ENCODE assay signal across 1 cellular context in the genomic region with DNA sequence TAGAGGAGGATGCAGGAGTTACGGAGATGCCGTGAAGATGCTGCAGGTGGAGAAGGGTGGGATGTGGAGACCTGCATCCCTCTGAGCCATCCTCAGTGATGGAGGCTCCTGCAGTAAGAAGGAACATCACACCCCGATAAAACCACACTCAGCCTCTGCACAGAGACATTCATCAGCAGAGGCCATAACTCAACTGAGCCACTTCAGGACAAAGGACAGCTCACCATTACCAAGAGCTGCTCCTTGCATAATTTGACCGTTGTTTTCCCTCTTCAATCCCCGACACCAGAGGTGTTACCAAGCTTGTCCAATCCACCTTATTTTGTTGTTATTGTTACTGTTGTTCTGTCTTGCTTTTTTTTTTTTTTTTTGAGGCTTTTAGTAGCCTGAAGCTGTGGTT.
TF ChIP-seq lines count a peak whose summit lies in the region.

No MANE protein-coding gene starts in this region.

TF ChIP-seq in GM23338, 12 proteins besides CTCF, POLR2A, EP300 and RAD21:
- TF ChIP-seq, protein P1, sequence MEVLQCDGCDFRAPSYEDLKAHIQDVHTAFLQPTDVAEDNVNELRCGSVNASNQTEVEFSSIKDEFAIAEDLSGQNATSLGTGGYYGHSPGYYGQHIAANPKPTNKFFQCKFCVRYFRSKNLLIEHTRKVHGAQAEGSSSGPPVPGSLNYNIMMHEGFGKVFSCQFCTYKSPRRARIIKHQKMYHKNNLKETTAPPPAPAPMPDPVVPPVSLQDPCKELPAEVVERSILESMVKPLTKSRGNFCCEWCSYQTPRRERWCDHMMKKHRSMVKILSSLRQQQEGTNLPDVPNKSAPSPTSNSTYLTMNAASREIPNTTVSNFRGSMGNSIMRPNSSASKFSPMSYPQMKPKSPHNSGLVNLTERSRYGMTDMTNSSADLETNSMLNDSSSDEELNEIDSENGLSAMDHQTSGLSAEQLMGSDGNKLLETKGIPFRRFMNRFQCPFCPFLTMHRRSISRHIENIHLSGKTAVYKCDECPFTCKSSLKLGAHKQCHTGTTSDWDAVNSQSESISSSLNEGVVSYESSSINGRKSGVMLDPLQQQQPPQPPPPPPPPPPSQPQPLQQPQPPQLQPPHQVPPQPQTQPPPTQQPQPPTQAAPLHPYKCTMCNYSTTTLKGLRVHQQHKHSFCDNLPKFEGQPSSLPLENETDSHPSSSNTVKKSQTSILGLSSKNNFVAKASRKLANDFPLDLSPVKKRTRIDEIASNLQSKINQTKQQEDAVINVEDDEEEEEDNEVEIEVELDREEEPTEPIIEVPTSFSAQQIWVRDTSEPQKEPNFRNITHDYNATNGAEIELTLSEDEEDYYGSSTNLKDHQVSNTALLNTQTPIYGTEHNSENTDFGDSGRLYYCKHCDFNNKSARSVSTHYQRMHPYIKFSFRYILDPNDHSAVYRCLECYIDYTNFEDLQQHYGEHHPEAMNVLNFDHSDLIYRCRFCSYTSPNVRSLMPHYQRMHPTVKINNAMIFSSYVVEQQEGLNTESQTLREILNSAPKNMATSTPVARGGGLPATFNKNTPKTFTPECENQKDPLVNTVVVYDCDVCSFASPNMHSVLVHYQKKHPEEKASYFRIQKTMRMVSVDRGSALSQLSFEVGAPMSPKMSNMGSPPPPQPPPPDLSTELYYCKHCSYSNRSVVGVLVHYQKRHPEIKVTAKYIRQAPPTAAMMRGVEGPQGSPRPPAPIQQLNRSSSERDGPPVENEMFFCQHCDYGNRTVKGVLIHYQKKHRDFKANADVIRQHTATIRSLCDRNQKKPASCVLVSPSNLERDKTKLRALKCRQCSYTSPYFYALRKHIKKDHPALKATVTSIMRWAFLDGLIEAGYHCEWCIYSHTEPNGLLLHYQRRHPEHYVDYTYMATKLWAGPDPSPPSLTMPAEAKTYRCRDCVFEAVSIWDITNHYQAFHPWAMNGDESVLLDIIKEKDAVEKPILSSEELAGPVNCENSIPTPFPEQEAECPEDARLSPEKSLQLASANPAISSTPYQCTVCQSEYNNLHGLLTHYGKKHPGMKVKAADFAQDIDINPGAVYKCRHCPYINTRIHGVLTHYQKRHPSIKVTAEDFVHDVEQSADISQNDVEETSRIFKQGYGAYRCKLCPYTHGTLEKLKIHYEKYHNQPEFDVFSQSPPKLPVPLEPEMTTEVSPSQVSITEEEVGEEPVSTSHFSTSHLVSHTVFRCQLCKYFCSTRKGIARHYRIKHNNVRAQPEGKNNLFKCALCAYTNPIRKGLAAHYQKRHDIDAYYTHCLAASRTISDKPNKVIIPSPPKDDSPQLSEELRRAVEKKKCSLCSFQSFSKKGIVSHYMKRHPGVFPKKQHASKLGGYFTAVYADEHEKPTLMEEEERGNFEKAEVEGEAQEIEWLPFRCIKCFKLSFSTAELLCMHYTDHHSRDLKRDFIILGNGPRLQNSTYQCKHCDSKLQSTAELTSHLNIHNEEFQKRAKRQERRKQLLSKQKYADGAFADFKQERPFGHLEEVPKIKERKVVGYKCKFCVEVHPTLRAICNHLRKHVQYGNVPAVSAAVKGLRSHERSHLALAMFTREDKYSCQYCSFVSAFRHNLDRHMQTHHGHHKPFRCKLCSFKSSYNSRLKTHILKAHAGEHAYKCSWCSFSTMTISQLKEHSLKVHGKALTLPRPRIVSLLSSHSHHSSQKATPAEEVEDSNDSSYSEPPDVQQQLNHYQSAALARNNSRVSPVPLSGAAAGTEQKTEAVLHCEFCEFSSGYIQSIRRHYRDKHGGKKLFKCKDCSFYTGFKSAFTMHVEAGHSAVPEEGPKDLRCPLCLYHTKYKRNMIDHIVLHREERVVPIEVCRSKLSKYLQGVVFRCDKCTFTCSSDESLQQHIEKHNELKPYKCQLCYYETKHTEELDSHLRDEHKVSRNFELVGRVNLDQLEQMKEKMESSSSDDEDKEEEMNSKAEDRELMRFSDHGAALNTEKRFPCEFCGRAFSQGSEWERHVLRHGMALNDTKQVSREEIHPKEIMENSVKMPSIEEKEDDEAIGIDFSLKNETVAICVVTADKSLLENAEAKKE (CRISPR knock-in tag; IDR thresholded peaks at IDR 0.05) = no peak
- TF ChIP-seq ZNF331 (CRISPR knock-in tag; IDR thresholded peaks at IDR 0.05; ENCODE audit: low read depth) = no peak
- TF ChIP-seq, protein P2, sequence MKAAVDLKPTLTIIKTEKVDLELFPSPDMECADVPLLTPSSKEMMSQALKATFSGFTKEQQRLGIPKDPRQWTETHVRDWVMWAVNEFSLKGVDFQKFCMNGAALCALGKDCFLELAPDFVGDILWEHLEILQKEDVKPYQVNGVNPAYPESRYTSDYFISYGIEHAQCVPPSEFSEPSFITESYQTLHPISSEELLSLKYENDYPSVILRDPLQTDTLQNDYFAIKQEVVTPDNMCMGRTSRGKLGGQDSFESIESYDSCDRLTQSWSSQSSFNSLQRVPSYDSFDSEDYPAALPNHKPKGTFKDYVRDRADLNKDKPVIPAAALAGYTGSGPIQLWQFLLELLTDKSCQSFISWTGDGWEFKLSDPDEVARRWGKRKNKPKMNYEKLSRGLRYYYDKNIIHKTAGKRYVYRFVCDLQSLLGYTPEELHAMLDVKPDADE (IDR thresholded peaks at IDR 0.05) = no peak
- TF ChIP-seq EZH2phosphoT487 (IDR thresholded peaks at IDR 0.05; ENCODE audit: unreplicated experiment) = no peak
- no peak for TF ChIP-seq POLR2AphosphoS5 (IDR thresholded peaks at IDR 0.05; ENCODE audit: low read depth)
- TF ChIP-seq NANOG (IDR thresholded peaks at IDR 0.05; ENCODE audit: borderline replicate concordance) = no peak
- no peak for TF ChIP-seq JUNB (IDR thresholded peaks at IDR 0.05; ENCODE audit: unreplicated experiment)
- TF ChIP-seq CREB1 (CRISPR knock-in tag; IDR thresholded peaks at IDR 0.05; ENCODE audit: low read depth) = no peak
- TF ChIP-seq ZNF114 (CRISPR knock-in tag; IDR thresholded peaks at IDR 0.05) = no peak
- TF ChIP-seq STAT1 (IDR thresholded peaks at IDR 0.05; ENCODE audit: unreplicated experiment) = no peak
- TF ChIP-seq, protein P3, sequence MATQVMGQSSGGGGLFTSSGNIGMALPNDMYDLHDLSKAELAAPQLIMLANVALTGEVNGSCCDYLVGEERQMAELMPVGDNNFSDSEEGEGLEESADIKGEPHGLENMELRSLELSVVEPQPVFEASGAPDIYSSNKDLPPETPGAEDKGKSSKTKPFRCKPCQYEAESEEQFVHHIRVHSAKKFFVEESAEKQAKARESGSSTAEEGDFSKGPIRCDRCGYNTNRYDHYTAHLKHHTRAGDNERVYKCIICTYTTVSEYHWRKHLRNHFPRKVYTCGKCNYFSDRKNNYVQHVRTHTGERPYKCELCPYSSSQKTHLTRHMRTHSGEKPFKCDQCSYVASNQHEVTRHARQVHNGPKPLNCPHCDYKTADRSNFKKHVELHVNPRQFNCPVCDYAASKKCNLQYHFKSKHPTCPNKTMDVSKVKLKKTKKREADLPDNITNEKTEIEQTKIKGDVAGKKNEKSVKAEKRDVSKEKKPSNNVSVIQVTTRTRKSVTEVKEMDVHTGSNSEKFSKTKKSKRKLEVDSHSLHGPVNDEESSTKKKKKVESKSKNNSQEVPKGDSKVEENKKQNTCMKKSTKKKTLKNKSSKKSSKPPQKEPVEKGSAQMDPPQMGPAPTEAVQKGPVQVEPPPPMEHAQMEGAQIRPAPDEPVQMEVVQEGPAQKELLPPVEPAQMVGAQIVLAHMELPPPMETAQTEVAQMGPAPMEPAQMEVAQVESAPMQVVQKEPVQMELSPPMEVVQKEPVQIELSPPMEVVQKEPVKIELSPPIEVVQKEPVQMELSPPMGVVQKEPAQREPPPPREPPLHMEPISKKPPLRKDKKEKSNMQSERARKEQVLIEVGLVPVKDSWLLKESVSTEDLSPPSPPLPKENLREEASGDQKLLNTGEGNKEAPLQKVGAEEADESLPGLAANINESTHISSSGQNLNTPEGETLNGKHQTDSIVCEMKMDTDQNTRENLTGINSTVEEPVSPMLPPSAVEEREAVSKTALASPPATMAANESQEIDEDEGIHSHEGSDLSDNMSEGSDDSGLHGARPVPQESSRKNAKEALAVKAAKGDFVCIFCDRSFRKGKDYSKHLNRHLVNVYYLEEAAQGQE (IDR thresholded peaks at IDR 0.05; ENCODE audit: unreplicated experiment) = no peak
- no peak for TF ChIP-seq EZH2 (IDR thresholded peaks at IDR 0.05; ENCODE audit: low read depth, unreplicated experiment)
